In the genomic region with DNA sequence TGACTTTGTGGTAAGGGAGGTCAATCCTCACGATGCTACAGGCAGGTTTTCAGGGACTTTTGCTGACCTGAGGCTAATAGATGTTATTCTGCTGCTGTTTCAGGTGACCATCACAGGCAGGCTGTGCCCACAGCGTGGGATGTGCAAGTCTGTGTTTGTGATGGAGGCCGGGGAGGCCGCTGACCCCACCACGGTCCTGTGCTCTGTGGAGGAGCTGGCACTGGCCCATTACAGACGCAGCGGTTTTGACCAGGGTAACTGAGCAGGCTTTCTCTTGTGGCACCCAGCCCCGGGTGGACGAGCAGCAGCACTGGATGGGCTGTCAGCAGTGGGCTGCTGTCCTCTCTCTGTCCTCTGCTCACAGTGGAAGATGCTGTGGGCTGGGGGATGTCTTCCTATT, we compare ENCODE assay signal across 16 cellular contexts. TPM values are rescaled to one million over a fixed set of nuclear protein-coding genes. Genes with fewer than 3 reads are reported as not detected.
DNase-seq lines count a peak whose midpoint lies in the region; ATAC-seq and TF ChIP-seq lines count a peak whose summit lies in the region.
"Had no signal": no experiment of that assay in that cellular context is flagged by ENCODE, and none has a peak within 500 bp of the region (broad histone marks: within the 10 kb centered on the region; RNA-seq: fewer than 3 reads in every experiment).

No MANE protein-coding gene starts in this region.

- no peak for TF ChIP-seq CTCF in esophagus muscularis mucosa (IDR thresholded peaks at IDR 0.05)
- TF ChIP-seq CTCF in psoas muscle (IDR thresholded peaks at IDR 0.05): no peak

- no peak for TF ChIP-seq EP300 in esophagus muscularis mucosa (IDR thresholded peaks at IDR 0.05)

- H3K36me3 ChIP-seq in BLaER1 (peaks cover 44% of the 10 kb centered on the region), esophagus muscularis mucosa (peaks cover 48 to 95% (median 86%) of the 10 kb centered on the region in 4 donors), psoas muscle (ENCODE audit: insufficient read depth in 1 of 2, low read depth in 1 of 2) (peaks cover 5 to 83% of the 10 kb centered on the region in 2 donors)

- DNase-seq in esophagus muscularis mucosa (ENCODE audit: extremely low spot score): peak; percentile 87
- no peak for DNase-seq in psoas muscle
- DNase-seq in NAMALWA (ENCODE audit: low spot score): no peak
- DNase-seq in activated CD4-positive, alpha-beta T cell treated with anti-CD3 and anti-CD28 coated beads for 1 hour: no peak
- no peak for DNase-seq in left lobe of liver (ENCODE audit: low spot score)
- DNase-seq: AML-193; Calu3; CD8-positive, alpha-beta T cell; DMS79 treated with DMSO at 0.1 percent for 48 hours; GF-D8; H9 had no signal

- H3K27ac ChIP-seq in BLaER1 (peak overlapping the region; percentile 92), angular gyrus (ENCODE audit: low read depth, low read length) (peak overlapping the region; percentile 72), esophagus muscularis mucosa (replicated peaks in 1 of 4) (no peak overlapping the region), psoas muscle (peak overlapping the region; percentile 12)
- H3K27ac ChIP-seq: 22Rv1, A549 had no signal

- peak overlapping the region; percentile 79 for H3K9ac ChIP-seq in BLaER1

- no peak for TF ChIP-seq POLR2A in esophagus muscularis mucosa (IDR thresholded peaks at IDR 0.05; ENCODE audit: low read depth)

- peak overlapping the region; percentile 86 for H3K4me2 ChIP-seq in BLaER1
- H3K4me2 ChIP-seq: A549 had no signal

- intact Hi-C loops in esophagus muscularis mucosa (cut with DNase I): no loop called here
- intact Hi-C loops in psoas muscle (cut with DNase I): no loop called here

- H3K9me3 ChIP-seq in BLaER1: no peaks in the 10 kb centered on the region
- H3K9me3 ChIP-seq in esophagus muscularis mucosa: no peaks in the 10 kb centered on the region
- H3K9me3 ChIP-seq in psoas muscle: no peaks in the 10 kb centered on the region
- H3K9me3 ChIP-seq: A549 had no signal

- no CpG with 5 or more reads among the region's 9 CpGs for WGBS in esophagus muscularis mucosa
- WGBS in psoas muscle, 3 donors: 84 to 93% (median 88%) methylated on average over 9 of the region's 9 CpGs

- H3K27me3 ChIP-seq in BLaER1 (no peaks in the 10 kb centered on the region), esophagus muscularis mucosa (no peaks in the 10 kb centered on the region), psoas muscle (ENCODE audit: insufficient read depth in 3 of 3, low read length in 2 of 3) (no peaks in the 10 kb centered on the region)

- no peaks in the 10 kb centered on the region for H4K20me1 ChIP-seq in BLaER1

- H3K4me3 ChIP-seq in BLaER1 (peak overlapping the region; percentile 31; the same call in 1 of the 2 replicates), esophagus muscularis mucosa (no peak overlapping the region), psoas muscle (no peak overlapping the region)
- H3K4me3 ChIP-seq: A549 had no signal

- H3K4me1 ChIP-seq in BLaER1 (peaks cover 95% of the 10 kb centered on the region), esophagus muscularis mucosa (peaks cover 0 to 26% (median 7%) of the 10 kb centered on the region in 4 donors), psoas muscle (peaks cover 41% of the 10 kb centered on the region)
- H3K4me1 ChIP-seq: A549 had no signal

- ATAC-seq in psoas muscle: no peak
- ATAC-seq in GM19397 (IDR thresholded peaks at IDR 0.05; ENCODE audit: unreplicated experiment): no peak
- ATAC-seq in left lobe of liver: no peak
- ATAC-seq: A549; CD8-positive, alpha-beta T cell had no signal

RNA-seq across cellular contexts. Expression of a gene that starts 22.0 kb away (rescaled TPM):
- 10 to 100 TPM; 13.6 to 18.7 (median 17.4) TPM for total RNA-seq in esophagus muscularis mucosa
- total RNA-seq in psoas muscle: 10 to 100 TPM; 13.5 to 27.5 (median 25.2) TPM
- 10 to 100 TPM; 12.4 to 64.2 (median 13.5) TPM for polyA plus RNA-seq in psoas muscle
- 14.2 TPM for total RNA-seq in left lobe of liver

Comparison
In these comparisons a context has a peak if more than half of its experiments do, and no peak if none do; other contexts are left out.
1. H3K27ac ChIP-seq: peak in BLaER1 (single experiment), angular gyrus (single experiment) and psoas muscle (single experiment); none in esophagus muscularis mucosa (0 of 4).